Comparison of ENCODE assay signal across 7 cellular contexts in genomic region chr17:80361495-80362220, GRCh38. TPM values are rescaled to one million over a fixed set of nuclear protein-coding genes. Genes with fewer than 3 reads are reported as not detected.
DNase-seq lines count a peak whose midpoint lies in the region; ATAC-seq, FAIRE-seq and TF ChIP-seq lines count a peak whose summit lies in the region.

No MANE protein-coding gene starts in this region.

- H3K4me2 ChIP-seq in K562 (ENCODE audit: insufficient read depth, low read length) (no peak overlapping the region), neuronal stem cell (ENCODE audit: insufficient read depth, low read length, poor library complexity, severe bottlenecking) (no peak overlapping the region)

- H2BK5ac ChIP-seq in neuronal stem cell (ENCODE audit: low read length) = no peak overlapping the region

- H2BK12ac ChIP-seq in neuronal stem cell (ENCODE audit: low read length) = no peak overlapping the region

- no peak overlapping the region for H4K91ac ChIP-seq in neuronal stem cell (ENCODE audit: low read depth, low read length, poor library complexity)

- H3K9ac ChIP-seq in K562 (ENCODE audit: insufficient read depth in 1 of 2, low read depth in 2 of 2, low read length in 2 of 2) (no peak overlapping the region), neuronal stem cell (ENCODE audit: low read depth, low read length, poor library complexity) (no peak overlapping the region)

- no peaks in the 10 kb centered on the region for H3K79me2 ChIP-seq in K562 (ENCODE audit: control insufficient read depth, insufficient read depth, low read length)

- peak; percentile 75 for ATAC-seq in K562
- no peak for ATAC-seq in GM18907 (IDR thresholded peaks at IDR 0.05; ENCODE audit: unreplicated experiment)

- peak; percentile 47 to 67 (median 57) for TF ChIP-seq CTCF in K562 (IDR thresholded peaks at IDR 0.05 in 2 of 3, conservative IDR thresholded peaks at IDR 0.05 in 1 of 3; ENCODE audit: insufficient read depth in 2 of 3, low read depth in 1 of 3, low read length in 3 of 3)

- no peak for FAIRE-seq in K562 (lab: Jason Lieb, UNC)

- H2BK120ac ChIP-seq in neuronal stem cell (ENCODE audit: low read depth, low read length) = no peak overlapping the region

- H3K9me1 ChIP-seq in K562 (ENCODE audit: control insufficient read depth, insufficient read depth, low read length) = no peaks in the 10 kb centered on the region

- H3K14ac ChIP-seq in neuronal stem cell (ENCODE audit: low read length) = no peak overlapping the region

- no peaks in the 10 kb centered on the region for H4K20me1 ChIP-seq in K562 (replicated peaks; ENCODE audit: control insufficient read depth, insufficient read depth, low read length)

- H3K27ac ChIP-seq in K562 (ENCODE audit: extremely low read depth, low read depth, low read length) (no peak overlapping the region), neuronal stem cell (replicated peaks; ENCODE audit: low read length) (no peak overlapping the region)

- DNase-seq in ELR (ENCODE audit: low read depth) (peak; percentile 40), LHCN-M2 (ENCODE audit: low read depth) (peak; percentile 6), K562 (ENCODE audit: extremely low read depth in 1 of 4, low spot score in 3 of 4) (peak; percentile 37 to 58 (median 42)), neuronal stem cell (ENCODE audit: low spot score) (peak; percentile 17), epidermal melanocyte (ENCODE audit: insufficient read length, low spot score) (no peak)
- no peak for DNase-seq in NK-92 treated with Interleukin-12 subunit alpha and Interleukin-12 subunit beta, amount 100 ng/mL, for 24 hours (lab: John Stamatoyannopoulos, UW)

- H2AK5ac ChIP-seq in neuronal stem cell (ENCODE audit: low read depth, low read length) = no peak overlapping the region

- in situ Hi-C loops in K562 (cut with MboI) = no loop called here

- H3K36me3 ChIP-seq in K562 (ENCODE audit: control insufficient read depth, insufficient read depth, low read length) = peaks cover 77% of the 10 kb centered on the region; the same call in 2 of the 3 replicates
- peaks cover 43 to 90% of the 10 kb centered on the region in 2 donors for H3K36me3 ChIP-seq in neuronal stem cell (replicated peaks in 1 of 2; ENCODE audit: control insufficient read depth in 2 of 2, insufficient read depth in 2 of 2, low read length in 2 of 2)

- intact Hi-C loops in K562 (cut with micrococcal nuclease) = no loop called here

- no peak overlapping the region for H3K18ac ChIP-seq in neuronal stem cell (ENCODE audit: low read length)

- H3K4me3 ChIP-seq in K562 (no peak overlapping the region), neuronal stem cell (ENCODE audit: low read length in 2 of 2) (peak overlapping the region in 1 of 2 donors; percentile 40)

- no peak overlapping the region for H2AFZ ChIP-seq in K562 (ENCODE audit: low read depth, low read length)
- no peak overlapping the region for H2AFZ ChIP-seq in neuronal stem cell (ENCODE audit: low read length)

- no peak for TF ChIP-seq POLR2A in K562 (conservative IDR thresholded peaks at IDR 0.05)

- peak in 1 of 2 experiments; percentile 53; a peak in 2 of 4 replicates for TF ChIP-seq RAD21 in K562 (CRISPR knock-in tag; conservative IDR thresholded peaks at IDR 0.05 in 1 of 2, IDR thresholded peaks at IDR 0.05 in 1 of 2)

- WGBS in K562 (ENCODE audit: insufficient coverage, low coverage, missing lambda C conversion rate) = 87% methylated on average over 13 of the region's 18 CpGs
- no CpG with 5 or more reads among the region's 18 CpGs for WGBS in neuronal stem cell (ENCODE audit: extremely low coverage in 2 of 2, insufficient read length in 2 of 2, insufficient replicate concordance in 1 of 2), 2 donors

- H3K79me1 ChIP-seq in neuronal stem cell (ENCODE audit: low read depth, low read length) = no peaks in the 10 kb centered on the region

- H3K9me3 ChIP-seq in K562 (replicated peaks; ENCODE audit: control insufficient read depth, insufficient read depth, low read depth, low read length) = no peaks in the 10 kb centered on the region
- H3K9me3 ChIP-seq in neuronal stem cell (replicated peaks in 1 of 2; ENCODE audit: control insufficient read depth in 2 of 2, insufficient read depth in 1 of 2, low read depth in 1 of 2, low read length in 2 of 2) = peaks cover 0 to 3% of the 10 kb centered on the region in 2 donors

- CTCF ChIA-PET in K562 (lab: Yijun Ruan, JAX; ENCODE audit: low intra/inter-chr PET ratio) = no interaction called here

- no peak overlapping the region for H3K4ac ChIP-seq in neuronal stem cell (ENCODE audit: low read length)

- no peak overlapping the region for H2BK15ac ChIP-seq in neuronal stem cell (ENCODE audit: low read length)

- POLR2A ChIA-PET in K562 (lab: Yijun Ruan, JAX) = interaction anchor here (0.6 to 1.5 kb wide), 7 partner anchors 11 to 186 kb away, joined by 3 to 7 read pairs (median 3); no protein-coding TSS in a partner anchor

- TF ChIP-seq EP300 in K562 (IDR thresholded peaks at IDR 0.05; ENCODE audit: low read length) = no peak

- H3K4me1 ChIP-seq in K562 (replicated peaks in 1 of 2; ENCODE audit: control insufficient read depth in 2 of 2, insufficient read depth in 2 of 2, low read length in 2 of 2) (peaks cover 7 to 14% of the 10 kb centered on the region in 2 experiments; a peak in 4 of 5 replicates), neuronal stem cell (ENCODE audit: control insufficient read depth in 2 of 2, insufficient read depth in 1 of 2, low read depth in 1 of 2, low read length in 2 of 2) (no peaks in the 10 kb centered on the region)

- H3K23ac ChIP-seq in neuronal stem cell (ENCODE audit: low read depth, low read length, poor library complexity) = no peak overlapping the region

- no TSS peak for BruUV-seq in K562 (replicated peaks; lab: Mats Ljungman, UMichigan)

- no peak overlapping the region for H4K8ac ChIP-seq in neuronal stem cell (ENCODE audit: low read depth, low read length)

- no peaks in the 10 kb centered on the region for H3K27me3 ChIP-seq in K562 (ENCODE audit: control insufficient read depth in 2 of 2, insufficient read depth in 2 of 2, low read length in 2 of 2)
- no peaks in the 10 kb centered on the region for H3K27me3 ChIP-seq in neuronal stem cell (ENCODE audit: control insufficient read depth in 3 of 3, insufficient read depth in 3 of 3, low read depth in 1 of 3, low read length in 3 of 3)

TF ChIP-seq in K562, 482 proteins besides CTCF, POLR2A, EP300 and RAD21 (continues in another document):
- TF ChIP-seq ZBTB33 (CRISPR knock-in tag; IDR thresholded peaks at IDR 0.05) (peak; percentile 73; the same call in 1 of the 2 replicates), ZNF551 (CRISPR knock-in tag; IDR thresholded peaks at IDR 0.05) (no peak), SMC3 (conservative IDR thresholded peaks at IDR 0.05; ENCODE audit: insufficient read depth, low read depth, low read length) (0 out of 2 replicates have a peak, but pooled peaks have one; percentile 26), CBX3 (IDR thresholded peaks at IDR 0.05; ENCODE audit: borderline replicate concordance in 1 of 2, low read length in 2 of 2) (peak in 1 of 2 experiments; percentile 67; a peak in 1 of 3 replicates), YY1 (IDR thresholded peaks at IDR 0.05; ENCODE audit: borderline replicate concordance in 1 of 3, control insufficient read depth in 1 of 3, extremely low read depth in 1 of 3, insufficient read depth in 3 of 3, insufficient read length in 1 of 3, insufficient replicate concordance in 2 of 3, low read depth in 1 of 3, low read length in 2 of 3) (no peak), PREB (CRISPR knock-in tag; IDR thresholded peaks at IDR 0.05) (no peak)

RNA-seq across cellular contexts. Expression of gene ENDOV, which starts 53.3 kb away (rescaled TPM):
- 11.5 and 13.7 TPM in 2 replicates for total RNA-seq in LHCN-M2 (2014; rRNA removed)
- 17.3 TPM for polyA plus RNA-seq in LHCN-M2 (2012)
- 28.5 and 57.0 TPM in 2 replicates for total RNA-seq in K562 (2011; cell fraction: chromatin; rRNA removed; ENCODE audit: low replicate concordance)
- 34.7 and 37.9 TPM in 2 replicates for total RNA-seq in K562 (2011; cell fraction: nucleolus; rRNA removed)
- 40.0 and 51.1 TPM in 2 replicates for total RNA-seq in K562 (2011; cell fraction: nucleoplasm; rRNA removed)
- 3.1 and 5.2 TPM in 2 replicates for total RNA-seq in K562 (2014; rRNA removed)
- total RNA-seq in K562 (2014; rRNA removed; fragmentation: Illumina TruSeq; extraction: Trizol) = 2.0 and 2.3 TPM in 2 replicates
- total RNA-seq in K562 (2015; rRNA removed; fragmentation: Illumina TruSeq; extraction: Trizol) = 2.8 and 3.7 TPM in 2 replicates
- 7.1 and 7.3 TPM in 2 replicates for total RNA-seq in K562 (2021)
- polyA plus RNA-seq in K562 (2011; rRNA removed) = 7.9 and 8.2 TPM in 2 replicates
- polyA plus RNA-seq in K562 (2011; cell fraction: cytosol; rRNA removed) = 6.6 and 8.3 TPM in 2 replicates
- polyA plus RNA-seq in K562 (2011; cell fraction: nucleus; rRNA removed) = 11.9 and 21.5 TPM in 2 replicates
- polyA plus RNA-seq in K562 (2012) = 7.7 and 9.4 TPM in 2 replicates
- 4.3 and 5.0 TPM in 2 replicates for polyA plus RNA-seq in K562 (2014; fragmentation: Illumina TruSeq; extraction: Trizol)
- 1 to 10 TPM; 1.2 to 3.2 TPM for polyA plus RNA-seq in K562 (2014; fragmentation: Nextera tagmentation; extraction: Ambion mirVana)
- 3.8 and 5.6 TPM in 2 replicates for polyA plus RNA-seq in K562 (2014; rRNA removed)
- 5.5 and 6.0 TPM in 2 replicates for polyA minus RNA-seq in K562 (2011; rRNA and poly(A)+ RNA removed)
- 2.5 and 3.7 TPM in 2 replicates for polyA minus RNA-seq in K562 (2011; cell fraction: cytosol; rRNA and poly(A)+ RNA removed)
- 8.9 and 14.3 TPM in 2 replicates for polyA minus RNA-seq in K562 (2011; cell fraction: nucleus; rRNA and poly(A)+ RNA removed)
- polyA plus RNA-seq in neuronal stem cell (2013, experiment 1 of 2) = 24.9 TPM
- polyA plus RNA-seq in neuronal stem cell (2013, experiment 2 of 2) = 22.9 TPM

Comparison
In these comparisons a context has a peak if more than half of its experiments do, and no peak if none do; other contexts are left out.
1. DNase-seq: peak in ELR (single experiment), LHCN-M2 (single experiment), K562 (4 of 4) and neuronal stem cell (single experiment); none in epidermal melanocyte (single experiment) and NK-92 treated with Interleukin-12 subunit alpha and Interleukin-12 subunit beta, amount 100 ng/mL, for 24 hours (single experiment).